8 cellular contexts compared by ENCODE assay signal in genomic region chr9:133701981-133702797, GRCh38. TPM values are rescaled to one million over a fixed set of nuclear protein-coding genes. Genes with fewer than 3 reads are reported as not detected.
DNase-seq lines count a peak whose midpoint lies in the region; ATAC-seq and TF ChIP-seq lines count a peak whose summit lies in the region.

No MANE protein-coding gene starts in this region.

- peak; percentile 27 for DNase-seq in COLO668 (lab: John Stamatoyannopoulos, UW; ENCODE audit: unreplicated experiment)
- DNase-seq in coronary artery (ENCODE audit: low spot score): no peak
- peak; percentile 48 for DNase-seq in nephron progenitor cell
- no peak for DNase-seq in tibial nerve (ENCODE audit: low spot score in 2 of 2)
- DNase-seq in middle frontal gyrus (ENCODE audit: extremely low spot score, low spot score): no peak
- DNase-seq in HT-29 (ENCODE audit: low spot score): no peak
- no peak for DNase-seq in GM13977 (ENCODE audit: low spot score)

- TF ChIP-seq POLR2A in tibial nerve (IDR thresholded peaks at IDR 0.05): no peak

- H3K4me3 ChIP-seq in coronary artery (peak overlapping the region; percentile 53), tibial nerve (peak overlapping the region; percentile 15 to 50 (median 36))

- 37 to 51% methylated on average over 5 to 28 of the region's 39 CpGs for WGBS in tibial nerve, 2 donors

- TF ChIP-seq EP300 in tibial nerve (IDR thresholded peaks at IDR 0.05): no peak

- H3K36me3 ChIP-seq in tibial nerve: peaks cover 0 to 9% (median 0%) of the 10 kb centered on the region in 3 donors

- H3K4me1 Mint-ChIP-seq in nephron progenitor cell: peaks cover 56% of the 10 kb centered on the region

- peaks cover 0 to 17% of the 10 kb centered on the region in 2 donors for H3K27me3 ChIP-seq in tibial nerve

- no peak overlapping the region for H3K27ac Mint-ChIP-seq in nephron progenitor cell

- peaks cover 0 to 26% (median 12%) of the 10 kb centered on the region in 4 donors for H3K4me1 ChIP-seq in tibial nerve

- no peaks in the 10 kb centered on the region for H3K27me3 Mint-ChIP-seq in nephron progenitor cell (ENCODE audit: low read depth, poor library complexity)

- no peaks in the 10 kb centered on the region for H3K9me3 ChIP-seq in tibial nerve

- in situ Hi-C loops in GM13977 (cut with MboI; ENCODE audit: low pct_unique_long_range_greater_than_20kb, low sequenced_read_pairs, unreplicated experiment): no loop called here

- peaks cover 10% of the 10 kb centered on the region for H3K36me3 Mint-ChIP-seq in nephron progenitor cell (ENCODE audit: low read depth)

- TF ChIP-seq CTCF in coronary artery (IDR thresholded peaks at IDR 0.05) (no peak), nephron progenitor cell (IDR thresholded peaks at IDR 0.05) (no peak), tibial nerve (IDR thresholded peaks at IDR 0.05) (no peak), GM13977 (IDR thresholded peaks at IDR 0.05; ENCODE audit: extremely low read depth, insufficient read depth, missing control alignments) (no peak)

- peaks cover 4% of the 10 kb centered on the region for H3K9me3 Mint-ChIP-seq in nephron progenitor cell

- ATAC-seq in activated CD4-positive, CD25-positive, alpha-beta regulatory T cell treated with anti-CD3 and anti-CD28 coated beads, Interleukin-2, amount 50 U/mL, for 24 hours: peak; percentile 84 to 88

- H3K27ac ChIP-seq in coronary artery: peak overlapping the region in 1 of 2 donors; percentile 30
- peak overlapping the region in 3 of 4 donors; percentile 73 to 77 (median 73) for H3K27ac ChIP-seq in tibial nerve

- peak overlapping the region; percentile 52 for H3K4me3 Mint-ChIP-seq in nephron progenitor cell

RNA-seq across cellular contexts. Expression of gene SARDH, which starts 36.0 kb away (rescaled TPM):
- total RNA-seq in tibial nerve: 10 to 100 TPM in 1 of 4 donors, 1 to 10 TPM in 3; 2.9 to 16.4 (median 5.9) TPM
- total RNA-seq in HT-29 (2014; rRNA removed; shearing (Covaris generic)): 2.5 and 2.7 TPM in 2 replicates

Comparison
In these comparisons a context has a peak if more than half of its experiments do, and no peak if none do; other contexts are left out.
1. DNase-seq: peak in COLO668 (single experiment) and nephron progenitor cell (single experiment); none in coronary artery (single experiment), tibial nerve (0 of 2), middle frontal gyrus (single experiment), HT-29 (single experiment) and GM13977 (single experiment).